ENCODE assay signal across 8 cellular contexts in genomic region chr7:44921607-44922350, GRCh38. TPM values are rescaled to one million over a fixed set of nuclear protein-coding genes. Genes with fewer than 3 reads are reported as not detected.
DNase-seq lines count a peak whose midpoint lies in the region; TF ChIP-seq lines count a peak whose summit lies in the region.

No MANE protein-coding gene starts in this region.

- no peak overlapping the region for H3K4ac ChIP-seq in trophoblast cell (ENCODE audit: low read depth, low read length)

- H3K27me3 ChIP-seq in trophoblast cell (ENCODE audit: insufficient read depth, low read length) (no peaks in the 10 kb centered on the region), transverse colon (no peaks in the 10 kb centered on the region)

- TF ChIP-seq POLR2A in transverse colon (IDR thresholded peaks at IDR 0.05), result no peak

- no peak overlapping the region for H3K18ac ChIP-seq in trophoblast cell (ENCODE audit: low read length)

- peaks cover 8% of the 10 kb centered on the region for H3K4me1 Mint-ChIP-seq in activated naive CD4-positive, alpha-beta T cell treated with anti-CD3 and anti-CD28 coated beads for 36 hours (ENCODE audit: low read depth)

- H3K9me3 Mint-ChIP-seq in activated naive CD4-positive, alpha-beta T cell treated with anti-CD3 and anti-CD28 coated beads for 36 hours, result no peaks in the 10 kb centered on the region

- H2BK120ac ChIP-seq in trophoblast cell (ENCODE audit: insufficient read depth, low read length, poor library complexity), result no peak overlapping the region

- in situ Hi-C loops in transverse colon (cut with MboI; ENCODE audit: low pct_ligation_motif_present in 1 of 4, low pct_unique_long_range_greater_than_20kb in 1 of 4, low sequenced_read_pairs in 3 of 4), result loop anchor here in 3 of 4 donors (5.0 to 25.0 kb wide), 4 partner anchors 64 to 334 kb away; partner anchors contain the start of gene TMED4 (in 1 of the 3)

- no peaks in the 10 kb centered on the region for H3K27me3 Mint-ChIP-seq in activated naive CD4-positive, alpha-beta T cell treated with anti-CD3 and anti-CD28 coated beads for 36 hours (ENCODE audit: low read depth)

- no peak overlapping the region for H2AFZ ChIP-seq in trophoblast cell (ENCODE audit: insufficient read depth, low read length, poor library complexity)

- H4K12ac ChIP-seq in trophoblast cell (ENCODE audit: low read depth, low read length), result no peak overlapping the region

- TF ChIP-seq EP300 in transverse colon (IDR thresholded peaks at IDR 0.05; ENCODE audit: low read depth), result no peak

- H3K23ac ChIP-seq in trophoblast cell (ENCODE audit: low read length), result no peak overlapping the region

- H2BK12ac ChIP-seq in trophoblast cell (ENCODE audit: low read length), result no peak overlapping the region

- no peak overlapping the region for H3K4me3 Mint-ChIP-seq in activated naive CD4-positive, alpha-beta T cell treated with anti-CD3 and anti-CD28 coated beads for 36 hours

- no peaks in the 10 kb centered on the region for H3K4me1 ChIP-seq in trophoblast cell (ENCODE audit: control insufficient read depth in 1 of 2, insufficient read depth in 2 of 2, low read length in 2 of 2)
- peaks cover 0 to 3% (median 0%) of the 10 kb centered on the region in 4 donors for H3K4me1 ChIP-seq in transverse colon

- no peaks in the 10 kb centered on the region for H3K36me3 Mint-ChIP-seq in activated naive CD4-positive, alpha-beta T cell treated with anti-CD3 and anti-CD28 coated beads for 36 hours (ENCODE audit: low read depth)

- TF ChIP-seq CTCF in transverse colon (IDR thresholded peaks at IDR 0.05), result peak; percentile 82 to 92 (median 85)

- DNase-seq in DMS153 (lab: John Stamatoyannopoulos, UW) (peak; percentile 18), GOT3 (lab: John Stamatoyannopoulos, UW) (peak; percentile 67), MV-4-11 (lab: John Stamatoyannopoulos, UW) (peak; percentile 68), SKM-1 (lab: John Stamatoyannopoulos, UW; ENCODE audit: unreplicated experiment) (peak; percentile 47), glomerular endothelial cell (ENCODE audit: extremely low read depth, low read depth, low spot score) (peak; percentile 20), trophoblast cell (peak; percentile 58 to 85), transverse colon (peak; percentile 91)
- peak; percentile 99 for DNase-seq in activated naive CD4-positive, alpha-beta T cell treated with anti-CD3 and anti-CD28 coated beads for 36 hours

- no peaks in the 10 kb centered on the region for H3K79me1 ChIP-seq in trophoblast cell (ENCODE audit: low read length)

- H3K9me3 ChIP-seq in trophoblast cell (ENCODE audit: insufficient read depth, low read depth, low read length) (peaks cover 2% of the 10 kb centered on the region), transverse colon (no peaks in the 10 kb centered on the region)

- H3K4me2 ChIP-seq in trophoblast cell (ENCODE audit: low read length), result no peak overlapping the region

- no peak overlapping the region for H2BK5ac ChIP-seq in trophoblast cell (ENCODE audit: low read depth, low read length, poor library complexity)

- H3K4me3 ChIP-seq in trophoblast cell (ENCODE audit: low read depth, low read length), result no peak overlapping the region
- H3K4me3 ChIP-seq in transverse colon, result no peak overlapping the region

- no peak overlapping the region for H4K8ac ChIP-seq in trophoblast cell (ENCODE audit: low read depth, low read length)

- intact Hi-C loops in activated naive CD4-positive, alpha-beta T cell treated with anti-CD3 and anti-CD28 coated beads for 36 hours (cut with micrococcal nuclease), result loop anchor here (1.0 to 2.0 kb wide), 6 partner anchors 64 to 333 kb away; partner anchors contain the start of genes H2AZ2 and PPIA
- intact Hi-C loops in transverse colon (cut with DNase I; ENCODE audit: low total_unique reads), result loop anchor here (5.0 kb wide), 1 partner anchor 64 kb away; no protein-coding TSS in a partner anchor

- no peaks in the 10 kb centered on the region for H3K36me3 ChIP-seq in trophoblast cell (ENCODE audit: control insufficient read depth in 1 of 2, insufficient read depth in 2 of 2, low read length in 2 of 2)
- H3K36me3 ChIP-seq in transverse colon, result no peaks in the 10 kb centered on the region

- no peak overlapping the region for H3K27ac ChIP-seq in trophoblast cell (ENCODE audit: low read depth, low read length)
- no peak overlapping the region for H3K27ac ChIP-seq in transverse colon

- H4K91ac ChIP-seq in trophoblast cell (ENCODE audit: low read depth, low read length), result no peak overlapping the region

- H3K14ac ChIP-seq in trophoblast cell (ENCODE audit: low read length), result no peak overlapping the region

- CTCF ChIA-PET in activated naive CD4-positive, alpha-beta T cell treated with anti-CD3 and anti-CD28 coated beads for 36 hours (lab: Charles Lee), result interaction anchor here (0.7 to 3.5 kb wide), 15 partner anchors 12 to 213 kb away, joined by 3 to 29 read pairs (median 4); partner anchors contain the start of gene H2AZ2

- H2AK5ac ChIP-seq in trophoblast cell (ENCODE audit: low read length), result no peak overlapping the region

- no CpG with 5 or more reads among the region's 14 CpGs for WGBS in trophoblast cell (ENCODE audit: extremely low coverage, insufficient coverage, insufficient read length)
- 38 to 87% methylated on average over 2 to 13 of the region's 14 CpGs for WGBS in transverse colon (ENCODE audit: low coverage in 1 of 2), 2 donors

- peak overlapping the region; percentile 30 for H3K27ac Mint-ChIP-seq in activated naive CD4-positive, alpha-beta T cell treated with anti-CD3 and anti-CD28 coated beads for 36 hours

- H3K79me2 ChIP-seq in trophoblast cell (ENCODE audit: control insufficient read depth, insufficient read depth, low read length, poor library complexity), result no peaks in the 10 kb centered on the region

- H3K9ac ChIP-seq in trophoblast cell (ENCODE audit: low read length), result no peak overlapping the region

RNA-seq across cellular contexts. Expression of gene PURB, which starts 36.4 kb away (rescaled TPM):
- total RNA-seq in activated naive CD4-positive, alpha-beta T cell treated with anti-CD3 and anti-CD28 coated beads for 36 hours, result 10 to 100 TPM; 12.9 to 13.1 TPM
- 17.0 and 21.4 TPM in 2 replicates for total RNA-seq in glomerular endothelial cell
- 8.5 and 8.7 TPM in 2 replicates for polyA plus RNA-seq in trophoblast cell (2013)
- 10 to 100 TPM; 13.1 to 26.2 (median 20.4) TPM for total RNA-seq in transverse colon

RNA-seq across cellular contexts. Expression of gene MYO1G, which starts 57.0 kb away (rescaled TPM):
- total RNA-seq in activated naive CD4-positive, alpha-beta T cell treated with anti-CD3 and anti-CD28 coated beads for 36 hours, result 100 to 1,000 TPM; 391 to 406 TPM
- total RNA-seq in glomerular endothelial cell (not detected in 2 replicates), transverse colon (1 to 10 TPM; 2.5 to 8.3 (median 6.4) TPM)
- polyA plus RNA-seq in trophoblast cell (2013), result 0.03 TPM in 2 replicates

Comparison
In these comparisons a context has a peak if more than half of its experiments do, and no peak if none do; other contexts are left out.
1. DNase-seq: peak in every context shown above with its lines; median percentile 99 in activated naive CD4-positive, alpha-beta T cell treated with anti-CD3 and anti-CD28 coated beads for 36 hours; 91 in transverse colon; 72 in trophoblast cell; 68 in MV-4-11; 67 in GOT3; 47 in SKM-1; 20 in glomerular endothelial cell; 18 in DMS153.
2. RNA of gene MYO1G, which starts 57.0 kb away (total RNA-seq): 391 to 406 TPM in activated naive CD4-positive, alpha-beta T cell treated with anti-CD3 and anti-CD28 coated beads for 36 hours; 2.5 to 8.3 TPM in transverse colon and not detected in glomerular endothelial cell; every median in the first group is over 10 times any median in the second.